Comparison of ENCODE assay signal across 28 cellular contexts in genomic region chr6:167416676-167417430, GRCh38.
"Had no signal": no experiment of that assay in that cellular context is flagged by ENCODE, and none has a peak within 500 bp of the region (broad histone marks: within the 10 kb centered on the region; RNA-seq: fewer than 3 reads in every experiment).

No MANE protein-coding gene starts in this region.

- H3K4me1 ChIP-seq: heart left ventricle, lower lobe of right lung, spleen, tibial nerve had no signal

- H3K27me3 ChIP-seq: body of pancreas, cardiac muscle cell, tibial nerve had no signal

- H3K9me3 ChIP-seq: body of pancreas, heart left ventricle, lower lobe of right lung, spleen, tibial nerve had no signal

- H3K27ac ChIP-seq: body of pancreas, cardiac muscle cell, heart left ventricle, lower lobe of right lung, spleen, tibial nerve had no signal

- ATAC-seq: activated T-cell treated with anti-CD3 and anti-CD28 coated beads, Interleukin-2, amount 50 U/mL, for 72 hours; body of pancreas; esophagus mucosa; heart left ventricle; left lobe of liver; lower lobe of right lung; naive thymus-derived CD8-positive, alpha-beta T cell; right cardiac atrium had no signal

- H3K4me3 ChIP-seq: body of pancreas, cardiac muscle cell, heart left ventricle, lower lobe of right lung, spleen, tibial nerve had no signal

- DNase-seq: activated CD4-positive, alpha-beta T cell treated with anti-CD3 and anti-CD28 coated beads for 4 hours; activated CD4-positive, alpha-beta T cell treated with anti-CD3 and anti-CD28 coated beads, Interleukin-2, amount 50 U/mL, for 4 hours; activated CD4-positive, CD25-positive, alpha-beta regulatory T cell; activated naive CD4-positive, alpha-beta T cell treated with Interleukin-2 at 50 U/mL for 16 hours; activated T-cell treated with anti-CD3 and anti-CD28 coated beads for 4 hours; activated T-cell treated with anti-CD3 and anti-CD28 coated beads, Interleukin-2, amount 50 U/mL, for 72 hours; anterior cingulate cortex; body of pancreas; cerebellar nuclear complex; cortex of kidney; endodermal cell; foreskin fibroblast; heart left ventricle; hypothalamus; immature natural killer cell; kidney glomerular epithelial cell; lower lobe of right lung; mesenchymal stem cell; naive thymus-derived CD8-positive, alpha-beta T cell; occipital lobe; right cardiac atrium; spleen; stimulated activated naive CD4-positive, alpha-beta T cell treated with Interleukin-2 at 50 U/mL for 16 hours; T-helper 1 cell had no signal

- H3K36me3 ChIP-seq: cardiac muscle cell, heart left ventricle, lower lobe of right lung, spleen, tibial nerve had no signal
